ENCODE assay signal across 1 cellular context in genomic region chr12:48119834-48120195, GRCh38.
TF ChIP-seq lines count a peak whose summit lies in the region.

No MANE protein-coding gene starts in this region.

TF ChIP-seq in H1, 55 proteins besides CTCF, POLR2A, EP300 and RAD21:
- TF ChIP-seq NANOG (IDR thresholded peaks at IDR 0.05; ENCODE audit: insufficient read depth, low read depth, low read length, poor library complexity, severe bottlenecking) (no peak), SIN3A (conservative IDR thresholded peaks at IDR 0.05 in 1 of 2, IDR thresholded peaks at IDR 0.05 in 1 of 2; ENCODE audit: low read depth in 1 of 2, low read length in 2 of 2) (no peak), CHD2 (IDR thresholded peaks at IDR 0.05; ENCODE audit: low read length) (no peak), JUN (IDR thresholded peaks at IDR 0.05; ENCODE audit: low read depth, low read length) (no peak), SRF (IDR thresholded peaks at IDR 0.05; ENCODE audit: low read depth, low read length) (no peak), KDM5A (IDR thresholded peaks at IDR 0.05; ENCODE audit: low read length) (no peak), EZH2 (IDR thresholded peaks at IDR 0.05; ENCODE audit: low read depth, low read length, severe bottlenecking) (no peak), RXRA (IDR thresholded peaks at IDR 0.05; ENCODE audit: insufficient read depth, low read depth, low read length) (no peak), TEAD4 (IDR thresholded peaks at IDR 0.05; ENCODE audit: low read depth, low read length) (no peak), HDAC2 (IDR thresholded peaks at IDR 0.05; ENCODE audit: borderline replicate concordance in 1 of 2, low read depth in 2 of 2, low read length in 2 of 2) (no peak)
- TF ChIP-seq, protein P1, sequence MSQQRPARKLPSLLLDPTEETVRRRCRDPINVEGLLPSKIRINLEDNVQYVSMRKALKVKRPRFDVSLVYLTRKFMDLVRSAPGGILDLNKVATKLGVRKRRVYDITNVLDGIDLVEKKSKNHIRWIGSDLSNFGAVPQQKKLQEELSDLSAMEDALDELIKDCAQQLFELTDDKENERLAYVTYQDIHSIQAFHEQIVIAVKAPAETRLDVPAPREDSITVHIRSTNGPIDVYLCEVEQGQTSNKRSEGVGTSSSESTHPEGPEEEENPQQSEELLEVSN (IDR thresholded peaks at IDR 0.05), result no peak
TF ChIP-seq in H1: peak in this region for 0.
